19 cellular contexts compared by ENCODE assay signal in genomic region chr7:1488016-1488415, GRCh38.
"Had no signal": no experiment of that assay in that cellular context is flagged by ENCODE, and none has a peak within 500 bp of the region (broad histone marks: within the 10 kb centered on the region; RNA-seq: fewer than 3 reads in every experiment).

No MANE protein-coding gene starts in this region.

- H3K4me1 Mint-ChIP-seq: activated naive CD8-positive, alpha-beta T cell treated with anti-CD3 and anti-CD28 coated beads, Interleukin-2, amount 50 U/mL, for 24 hours; nephron; stimulated activated naive CD8-positive, alpha-beta T cell treated with anti-CD3 and anti-CD28 coated beads, Interleukin-15, amount 100 ng/mL, for 72 hours had no signal

- H3K27ac Mint-ChIP-seq: activated naive CD8-positive, alpha-beta T cell treated with anti-CD3 and anti-CD28 coated beads, Interleukin-2, amount 50 U/mL, for 24 hours; dendritic cell treated with granulocyte-macrophage colony-stimulating factor and Interleukin-4, amounts not matched to agents 40 ng/mL and 50 ng/mL, for 4 days; nephron; progenitor cell of endocrine pancreas had no signal

- H3K27me3 Mint-ChIP-seq: activated naive CD8-positive, alpha-beta T cell treated with anti-CD3 and anti-CD28 coated beads, Interleukin-2, amount 50 U/mL, for 24 hours; activated T-cell treated with anti-CD3 and anti-CD28 coated beads, Interleukin-2, amount 50 U/mL, for 24 hours; dendritic cell treated with granulocyte-macrophage colony-stimulating factor and Interleukin-4, amounts not matched to agents 40 ng/mL and 50 ng/mL, for 4 days; progenitor cell of endocrine pancreas; stimulated activated naive CD8-positive, alpha-beta T cell treated with anti-CD3 and anti-CD28 coated beads, Interleukin-15, amount 100 ng/mL, for 72 hours had no signal

- H3K9me3 Mint-ChIP-seq: activated naive CD8-positive, alpha-beta T cell treated with anti-CD3 and anti-CD28 coated beads, Interleukin-2, amount 50 U/mL, for 24 hours; activated T-cell treated with anti-CD3 and anti-CD28 coated beads, Interleukin-2, amount 50 U/mL, for 24 hours; dendritic cell treated with granulocyte-macrophage colony-stimulating factor and Interleukin-4, amounts not matched to agents 40 ng/mL and 50 ng/mL, for 4 days; nephron; stimulated activated naive CD8-positive, alpha-beta T cell treated with anti-CD3 and anti-CD28 coated beads, Interleukin-15, amount 100 ng/mL, for 72 hours had no signal

- ATAC-seq: activated naive CD8-positive, alpha-beta T cell treated with anti-CD3 and anti-CD28 coated beads, Interleukin-2, amount 50 U/mL, for 24 hours; left cardiac atrium; right lobe of liver; stimulated activated naive CD8-positive, alpha-beta T cell treated with anti-CD3 and anti-CD28 coated beads, Interleukin-15, amount 100 ng/mL, for 72 hours had no signal

- DNase-seq: activated CD4-positive, alpha-beta T cell treated with anti-CD3 and anti-CD28 coated beads for 4 hours; activated CD4-positive, alpha-beta T cell treated with anti-CD3 and anti-CD28 coated beads, Interleukin-2, amount 50 U/mL, for 4 hours; activated gamma-delta T cell; activated naive CD4-positive, alpha-beta T cell treated with anti-CD3 and anti-CD28 coated beads, Interleukin-2, amount 50 U/mL, for 16 hours; activated naive CD8-positive, alpha-beta T cell treated with anti-CD3 and anti-CD28 coated beads, Interleukin-2, amount 50 U/mL, for 24 hours; activated T-cell treated with anti-CD3 and anti-CD28 coated beads, Interleukin-2, amount 50 U/mL, for 24 hours; central memory CD4-positive, alpha-beta T cell; esophagus squamous epithelium; foreskin melanocyte; left cardiac atrium; mammary epithelial cell; ovary; right lobe of liver; stimulated activated CD4-positive, alpha-beta T cell treated with anti-CD3 and anti-CD28 coated beads, Interleukin-2, amount 100 ng/mL, for 48 hours; stimulated activated naive CD8-positive, alpha-beta T cell treated with anti-CD3 and anti-CD28 coated beads, Interleukin-15, amount 100 ng/mL, for 72 hours; substantia nigra had no signal

- H3K4me3 Mint-ChIP-seq: activated naive CD8-positive, alpha-beta T cell treated with anti-CD3 and anti-CD28 coated beads, Interleukin-2, amount 50 U/mL, for 24 hours; activated T-cell treated with anti-CD3 and anti-CD28 coated beads, Interleukin-2, amount 50 U/mL, for 24 hours; dendritic cell treated with granulocyte-macrophage colony-stimulating factor and Interleukin-4, amounts not matched to agents 40 ng/mL and 50 ng/mL, for 4 days; nephron; stimulated activated naive CD8-positive, alpha-beta T cell treated with anti-CD3 and anti-CD28 coated beads, Interleukin-15, amount 100 ng/mL, for 72 hours had no signal
